ENCODE assay signal across 8 cellular contexts in genomic region chr3:11310258-11310657, GRCh38.
"Had no signal": no experiment of that assay in that cellular context is flagged by ENCODE, and none has a peak within 500 bp of the region (broad histone marks: within the 10 kb centered on the region; RNA-seq: fewer than 3 reads in every experiment).

No MANE protein-coding gene starts in this region.

- FAIRE-seq: H1, H54, HTR-8/SVneo had no signal

- H3K4me2 ChIP-seq: GM23338 had no signal

- H3K4me3 ChIP-seq: GM23338 had no signal

- DNase-seq: H9, HCEC 1CT, IMR-90, KBM-7 had no signal

- H2AFZ ChIP-seq: GM23338 had no signal

- ATAC-seq: GM23338 had no signal
